Comparison of ENCODE assay signal across 11 cellular contexts in genomic region chr17:60523822-60524221, GRCh38. TPM values are rescaled to one million over a fixed set of nuclear protein-coding genes. Genes with fewer than 3 reads are reported as not detected.
DNase-seq lines count a peak whose midpoint lies in the region; ATAC-seq and TF ChIP-seq lines count a peak whose summit lies in the region.
"Had no signal": no experiment of that assay in that cellular context is flagged by ENCODE, and none has a peak within 500 bp of the region (broad histone marks: within the 10 kb centered on the region; RNA-seq: fewer than 3 reads in every experiment).

No MANE protein-coding gene starts in this region.

- in situ Hi-C loops in brain microvascular endothelial cell (cut with HindIII; ENCODE audit: low pct_ligation_motif_present, low sequenced_read_pairs), result no loop called here

- H3K27me3 ChIP-seq in AG04450 (ENCODE audit: control insufficient read depth, insufficient read depth, low read length) (no peaks in the 10 kb centered on the region), HUES48 (ENCODE audit: control insufficient read depth, insufficient read depth, low read length) (no peaks in the 10 kb centered on the region), brain microvascular endothelial cell (replicated peaks) (no peaks in the 10 kb centered on the region), muscle layer of colon (ENCODE audit: control insufficient read depth in 1 of 2, insufficient read depth in 2 of 2, low read length in 2 of 2) (no peaks in the 10 kb centered on the region)

- DNase-seq in AG04450 (ENCODE audit: low read depth, low spot score), result no peak
- DNase-seq in brain microvascular endothelial cell, result no peak
- no peak for DNase-seq in DMS79 (lab: John Stamatoyannopoulos, UW)
- no peak for DNase-seq in central memory CD4-positive, alpha-beta T cell
- DNase-seq in amniotic stem cell (lab: John Stamatoyannopoulos, UW), result no peak
- DNase-seq: foreskin melanocyte, NCI-H2107 had no signal

- H3K9ac ChIP-seq in HUES48 (ENCODE audit: low read depth, low read length), result no peak overlapping the region
- H3K9ac ChIP-seq in muscle layer of colon (ENCODE audit: low read length), result peak overlapping the region; percentile 18

- POLR2A ChIA-PET in AG04450 (lab: Yijun Ruan, JAX), result interaction anchor here (0.7 to 1.1 kb wide), 2 partner anchors 12 to 18 kb away, joined by 3 to 7 read pairs; no protein-coding TSS in a partner anchor

- no peak overlapping the region for H3K27ac ChIP-seq in AG04450 (ENCODE audit: low read depth, low read length)
- H3K27ac ChIP-seq in HUES48 (ENCODE audit: low read depth, low read length), result no peak overlapping the region
- no peak overlapping the region for H3K27ac ChIP-seq in brain microvascular endothelial cell
- peak overlapping the region; percentile 94 for H3K27ac ChIP-seq in muscle layer of colon (ENCODE audit: low read depth, low read length)

- H3K36me3 ChIP-seq in HUES48 (ENCODE audit: control insufficient read depth, insufficient read depth, low read length), result peaks cover 14% of the 10 kb centered on the region; the same call in 1 of the 2 replicates
- peaks cover 7% of the 10 kb centered on the region for H3K36me3 ChIP-seq in brain microvascular endothelial cell (replicated peaks)
- H3K36me3 ChIP-seq in muscle layer of colon (ENCODE audit: insufficient read depth, low read length), result no peaks in the 10 kb centered on the region

- H3K4me3 ChIP-seq in AG04450 (ENCODE audit: low read depth, low read length) (peak overlapping the region; percentile 98), HUES48 (ENCODE audit: low read depth, low read length) (peak overlapping the region; percentile 90), brain microvascular endothelial cell (ENCODE audit: low read depth, low read length) (peak overlapping the region; percentile 99), muscle layer of colon (ENCODE audit: low read depth in 1 of 2, low read length in 2 of 2) (peak overlapping the region in 1 of 2 donors; percentile 99)

- ATAC-seq in HG02885 (IDR thresholded peaks at IDR 0.05; ENCODE audit: poor library complexity, unreplicated experiment), result no peak
- ATAC-seq: activated CD4-positive, CD25-positive, alpha-beta regulatory T cell treated with anti-CD3 and anti-CD28 coated beads, Interleukin-2, amount 50 U/mL, for 24 hours had no signal

- no peaks in the 10 kb centered on the region; the same call in 1 of the 2 replicates for H3K9me3 ChIP-seq in AG04450 (ENCODE audit: control insufficient read depth, insufficient read depth, low read length)
- no peaks in the 10 kb centered on the region for H3K9me3 ChIP-seq in HUES48 (ENCODE audit: control insufficient read depth, insufficient read depth, low read length)
- no peaks in the 10 kb centered on the region for H3K9me3 ChIP-seq in muscle layer of colon (ENCODE audit: low read length)

- TF ChIP-seq CTCF in AG04450 (IDR thresholded peaks at IDR 0.05; ENCODE audit: low read depth, low read length), result no peak
- TF ChIP-seq CTCF in brain microvascular endothelial cell (IDR thresholded peaks at IDR 0.05; ENCODE audit: low read depth, low read length, missing control alignments), result no peak

- CTCF ChIA-PET in AG04450 (lab: Charles Lee), result interaction anchor here (0.7 to 1.8 kb wide), 4 partner anchors 46 to 692 kb away, joined by 4 to 11 read pairs (median 5); no protein-coding TSS in a partner anchor

- H3K4me1 ChIP-seq in HUES48 (ENCODE audit: control insufficient read depth, insufficient read depth, low read length), result peaks cover 10% of the 10 kb centered on the region; the same call in 1 of the 2 replicates
- H3K4me1 ChIP-seq in muscle layer of colon (ENCODE audit: insufficient read depth, low read length), result peaks cover 32% of the 10 kb centered on the region

RNA-seq across cellular contexts. Expression of gene APPBP2, which starts 2.2 kb away (rescaled TPM):
- 37.0 and 55.1 TPM in 2 replicates for polyA plus RNA-seq in AG04450 (2011; rRNA removed)
- 80.7 and 99.0 TPM in 2 replicates for polyA minus RNA-seq in AG04450 (2011; rRNA and poly(A)+ RNA removed)
